Comparison of ENCODE assay signal across 24 cellular contexts in genomic region chr17:76189741-76190140, GRCh38. TPM values are rescaled to one million over a fixed set of nuclear protein-coding genes. Genes with fewer than 3 reads are reported as not detected.
DNase-seq lines count a peak whose midpoint lies in the region; ATAC-seq, FAIRE-seq and TF ChIP-seq lines count a peak whose summit lies in the region.
"Had no signal": no experiment of that assay in that cellular context is flagged by ENCODE, and none has a peak within 500 bp of the region (broad histone marks: within the 10 kb centered on the region; RNA-seq: fewer than 3 reads in every experiment).

No MANE protein-coding gene starts in this region.

- H3K4me3 ChIP-seq in A549, result no peak overlapping the region
- H3K4me3 ChIP-seq in CD8-positive, alpha-beta memory T cell (ENCODE audit: low read length), result no peak overlapping the region
- no peak overlapping the region for H3K4me3 ChIP-seq in Panc1 (ENCODE audit: low read depth in 2 of 2, low read length in 2 of 2)
- no peak overlapping the region for H3K4me3 ChIP-seq in K562
- no peak overlapping the region for H3K4me3 ChIP-seq in left ventricle myocardium inferior
- H3K4me3 ChIP-seq: body of pancreas, esophagus muscularis mucosa, GM23248, testis had no signal

- BruUV-seq in Panc1 (replicated peaks; lab: Mats Ljungman, UMichigan) (no TSS peak), K562 (replicated peaks; lab: Mats Ljungman, UMichigan) (no TSS peak)

- 84% methylated on average over 4 of the region's 4 CpGs for WGBS in A549 (ENCODE audit: missing lambda C conversion rate)
- WGBS in K562 (ENCODE audit: insufficient coverage, low coverage, missing lambda C conversion rate), result 46% methylated on average over 4 of the region's 4 CpGs

- ATAC-seq in A549 (peak; percentile 37 to 58; a peak in 3 of 6 replicates), Panc1 (peak; percentile 64; the same call in 1 of the 2 replicates), K562 (peak; percentile 85), HG03196 (IDR thresholded peaks at IDR 0.05; ENCODE audit: unreplicated experiment) (no peak), HG02571 (IDR thresholded peaks at IDR 0.05; ENCODE audit: unreplicated experiment) (no peak)
- ATAC-seq: body of pancreas had no signal

- H3K4me1 ChIP-seq in A549 (no peaks in the 10 kb centered on the region), Panc1 (ENCODE audit: control insufficient read depth, insufficient read depth, low read length) (no peaks in the 10 kb centered on the region), K562 (replicated peaks in 1 of 2; ENCODE audit: control insufficient read depth in 2 of 2, insufficient read depth in 2 of 2, low read length in 2 of 2) (peaks cover 35 to 44% of the 10 kb centered on the region in 2 experiments), left ventricle myocardium inferior (no peaks in the 10 kb centered on the region)
- peaks cover 77% of the 10 kb centered on the region for H3K4me1 ChIP-seq in CD8-positive, alpha-beta memory T cell (ENCODE audit: insufficient read depth, low read length)
- H3K4me1 ChIP-seq: body of pancreas, esophagus muscularis mucosa had no signal

- H3K9me3 ChIP-seq in A549 (no peaks in the 10 kb centered on the region), Panc1 (ENCODE audit: control insufficient read depth, insufficient read depth, low read depth, low read length) (no peaks in the 10 kb centered on the region), K562 (replicated peaks; ENCODE audit: control insufficient read depth, insufficient read depth, low read depth, low read length) (no peaks in the 10 kb centered on the region), left ventricle myocardium inferior (replicated peaks) (no peaks in the 10 kb centered on the region)
- H3K9me3 ChIP-seq in CD8-positive, alpha-beta memory T cell (ENCODE audit: low read length), result no peaks in the 10 kb centered on the region
- H3K9me3 ChIP-seq: body of pancreas, esophagus muscularis mucosa, testis had no signal

- H3K4me1 Mint-ChIP-seq in CD8-positive, alpha-beta memory T cell, result peaks cover 64 to 76% (median 70%) of the 10 kb centered on the region in 3 donors

- peak overlapping the region; percentile 72 for H2AFZ ChIP-seq in K562 (ENCODE audit: low read depth, low read length)
- H2AFZ ChIP-seq: GM23248 had no signal

- H3K9ac ChIP-seq in K562 (ENCODE audit: insufficient read depth in 1 of 2, low read depth in 2 of 2, low read length in 2 of 2), result peak overlapping the region; percentile 50 to 77
- H3K9ac ChIP-seq: GM23248 had no signal

- TF ChIP-seq CTCF in A549 (IDR thresholded peaks at IDR 0.05) (no peak), Panc1 (IDR thresholded peaks at IDR 0.05) (no peak), K562 (IDR thresholded peaks at IDR 0.05 in 2 of 3, conservative IDR thresholded peaks at IDR 0.05 in 1 of 3; ENCODE audit: insufficient read depth in 2 of 3, low read depth in 1 of 3, low read length in 3 of 3) (peak; percentile 28 to 51 (median 43); a peak in 5 of 6 replicates), left ventricle myocardium inferior (IDR thresholded peaks at IDR 0.05; ENCODE audit: borderline replicate concordance) (no peak)

- peak overlapping the region; percentile 78 to 97 (median 92) for H3K27ac Mint-ChIP-seq in CD8-positive, alpha-beta memory T cell

- H4K20me1 ChIP-seq in K562 (replicated peaks; ENCODE audit: control insufficient read depth, insufficient read depth, low read length), result no peaks in the 10 kb centered on the region

- intact Hi-C loops in Panc1 (cut with micrococcal nuclease; ENCODE audit: unreplicated experiment), result no loop called here
- intact Hi-C loops in K562 (cut with micrococcal nuclease), result loop anchor here (5.0 kb wide), 1 partner anchor 33 kb away; no protein-coding TSS in a partner anchor
- intact Hi-C loops in left ventricle myocardium inferior (cut with micrococcal nuclease), result loop anchor here (10.0 kb wide), 1 partner anchor 85 kb away; no protein-coding TSS in a partner anchor

- H3K36me3 Mint-ChIP-seq in CD8-positive, alpha-beta memory T cell, result peaks cover 0 to 6% (median 1%) of the 10 kb centered on the region in 3 donors

- FAIRE-seq in A549 (lab: Jason Lieb, UNC) (no peak), K562 (lab: Jason Lieb, UNC) (peak; percentile 11), GM19239 (lab: Jason Lieb, UNC) (no peak)

- H3K9me1 ChIP-seq in K562 (ENCODE audit: control insufficient read depth, insufficient read depth, low read length), result no peaks in the 10 kb centered on the region

- H3K4me3 Mint-ChIP-seq in CD8-positive, alpha-beta memory T cell, result peak overlapping the region in 6 of 7 donors; percentile 44 to 73 (median 65)
- H3K4me3 Mint-ChIP-seq: neural crest cell had no signal

- TF ChIP-seq RAD21 in A549 (conservative IDR thresholded peaks at IDR 0.05 in 1 of 2, IDR thresholded peaks at IDR 0.05 in 1 of 2), result no peak
- TF ChIP-seq RAD21 in K562 (CRISPR knock-in tag; conservative IDR thresholded peaks at IDR 0.05 in 1 of 2, IDR thresholded peaks at IDR 0.05 in 1 of 2), result no peak

- no peaks in the 10 kb centered on the region for H3K36me3 ChIP-seq in CD8-positive, alpha-beta memory T cell (ENCODE audit: insufficient read depth, low read length)
- H3K36me3 ChIP-seq in Panc1 (ENCODE audit: control insufficient read depth, insufficient read depth, low read length) (no peaks in the 10 kb centered on the region), K562 (ENCODE audit: control insufficient read depth, insufficient read depth, low read length) (peaks cover 15% of the 10 kb centered on the region; the same call in 1 of the 3 replicates), left ventricle myocardium inferior (no peaks in the 10 kb centered on the region)
- H3K36me3 ChIP-seq: esophagus muscularis mucosa had no signal

- no peaks in the 10 kb centered on the region for H3K27me3 Mint-ChIP-seq in CD8-positive, alpha-beta memory T cell

- CTCF ChIA-PET in A549 (lab: Yijun Ruan, JAX), result interaction anchor here (0.7 to 16.1 kb wide), 7 partner anchors 10 to 179 kb away, joined by 3 to 206 read pairs (median 4); no protein-coding TSS in a partner anchor
- CTCF ChIA-PET in CD8-positive, alpha-beta memory T cell (lab: Charles Lee), result interaction anchor here (1.0 to 5.4 kb wide), 9 partner anchors 9 to 90 kb away, joined by 3 to 34 read pairs (median 6); partner anchors contain the start of gene UBALD2
- CTCF ChIA-PET in Panc1 (lab: Charles Lee), result interaction anchor here (0.7 kb wide), 2 partner anchors 80 to 1707 kb away, joined by 7 to 8 read pairs; no protein-coding TSS in a partner anchor
- CTCF ChIA-PET in K562 (lab: Yijun Ruan, JAX; ENCODE audit: low intra/inter-chr PET ratio), result no interaction called here

- in situ Hi-C loops in Panc1 (cut with HindIII; ENCODE audit: low pct_unique_long_range_greater_than_20kb, low sequenced_read_pairs) (no loop called here), K562 (cut with MboI) (no loop called here)

- POLR2A ChIA-PET in A549 (lab: Yijun Ruan, JAX) (no interaction called here), Panc1 (lab: Charles Lee) (no interaction called here), K562 (lab: Yijun Ruan, JAX) (interaction anchor here (0.6 to 2.4 kb wide), 9 partner anchors 9 to 1452 kb away, joined by 3 to 12 read pairs (median 5); no protein-coding TSS in a partner anchor)
- POLR2A ChIA-PET in CD8-positive, alpha-beta memory T cell (lab: Charles Lee), result interaction anchor here (0.7 to 1.2 kb wide), 2 partner anchors 19 to 75 kb away, joined by 3 to 4 read pairs; no protein-coding TSS in a partner anchor

- no peak for TF ChIP-seq POLR2A in A549 (IDR thresholded peaks at IDR 0.05; ENCODE audit: low read length)
- no peak for TF ChIP-seq POLR2A in K562 (conservative IDR thresholded peaks at IDR 0.05)

- no peak overlapping the region for H3K4me2 ChIP-seq in A549
- peak overlapping the region; percentile 52 for H3K4me2 ChIP-seq in K562 (ENCODE audit: insufficient read depth, low read length)

- H3K27ac ChIP-seq in A549, result no peak overlapping the region
- H3K27ac ChIP-seq in CD8-positive, alpha-beta memory T cell (ENCODE audit: low read depth, low read length), result peak overlapping the region; percentile 24
- H3K27ac ChIP-seq in Panc1 (ENCODE audit: low read length), result no peak overlapping the region
- H3K27ac ChIP-seq in K562 (ENCODE audit: extremely low read depth, low read depth, low read length), result peak overlapping the region; percentile 55
- H3K27ac ChIP-seq in left ventricle myocardium inferior (replicated peaks), result no peak overlapping the region
- H3K27ac ChIP-seq: body of pancreas, esophagus muscularis mucosa, GM23248 had no signal

- DNase-seq in A549 (ENCODE audit: low read depth in 1 of 2, low spot score in 1 of 2) (no peak), Panc1 (ENCODE audit: low read depth, low spot score) (no peak), K562 (ENCODE audit: extremely low read depth in 1 of 4, low spot score in 3 of 4) (peak in 2 of 4 experiments; percentile 54 to 66), left ventricle myocardium inferior (no peak), GM19239 (ENCODE audit: insufficient read length, low spot score) (no peak)
- DNase-seq in CD8-positive, alpha-beta memory T cell, result no peak
- DNase-seq: activated CD4-positive, CD25-positive, alpha-beta regulatory T cell; AML-193; body of pancreas; dermis blood vessel endothelial cell; DMS153; glutamatergic neuron; GM23248; mammary epithelial cell; NCI-H2081 treated with DMSO at 0.1 percent for 48 hours; NCI-H526 treated with DMSO at 0.1 percent for 48 hours; retina; SW 1271; testis had no signal

- no peaks in the 10 kb centered on the region for H3K27me3 ChIP-seq in CD8-positive, alpha-beta memory T cell (ENCODE audit: insufficient read depth, low read length, poor library complexity, severe bottlenecking)
- H3K27me3 ChIP-seq in Panc1 (ENCODE audit: control insufficient read depth, insufficient read depth, low read length) (no peaks in the 10 kb centered on the region), K562 (ENCODE audit: control insufficient read depth in 2 of 2, insufficient read depth in 2 of 2, low read length in 2 of 2) (no peaks in the 10 kb centered on the region), left ventricle myocardium inferior (ENCODE audit: low read depth) (no peaks in the 10 kb centered on the region)
- H3K27me3 ChIP-seq: body of pancreas, testis had no signal

- no peaks in the 10 kb centered on the region for H3K9me3 Mint-ChIP-seq in CD8-positive, alpha-beta memory T cell
- H3K9me3 Mint-ChIP-seq: neural crest cell had no signal

- no peak for TF ChIP-seq EP300 in A549 (IDR thresholded peaks at IDR 0.05)
- TF ChIP-seq EP300 in K562 (IDR thresholded peaks at IDR 0.05; ENCODE audit: low read length), result no peak

- H3K79me2 ChIP-seq in K562 (ENCODE audit: control insufficient read depth, insufficient read depth, low read length), result peaks cover 46% of the 10 kb centered on the region

RNA-seq across cellular contexts. Expression of gene FOXJ1, which starts 48.7 kb away (rescaled TPM):
- polyA plus RNA-seq in A549 (2011; rRNA removed), result 0.09 TPM in 2 replicates
- polyA plus RNA-seq in A549 (2012; cell fraction: cytosol; rRNA removed), result 0.59 and 0.71 TPM in 2 replicates
- polyA plus RNA-seq in A549 (2012; cell fraction: nucleus; rRNA removed), result 1.3 and 2.8 TPM in 2 replicates
- 0.21 to 0.50 TPM (median 0.40 TPM) in 3 replicates for polyA plus RNA-seq in A549 (2017; fragmentation: RNase III; extraction: RNeasy Plus Mini Kit Qiagen cat#74134 plus additional on column Dnase treatment)
- 0.10 TPM in 1 of 2 replicates, not detected in the other for polyA minus RNA-seq in A549 (2011; rRNA and poly(A)+ RNA removed)
- total RNA-seq in CD8-positive, alpha-beta memory T cell, result under 1 TPM; 0.64 to 0.94 TPM
- 0.68 TPM for polyA plus RNA-seq in CD8-positive, alpha-beta memory T cell
- total RNA-seq in Panc1 (2021; ENCODE audit: unreplicated experiment), result 0.28 TPM
- 0.22 TPM for polyA plus RNA-seq in Panc1 (2012; ENCODE audit: insufficient read length)
- total RNA-seq in K562 (2011; cell fraction: chromatin; rRNA removed; ENCODE audit: low replicate concordance), result not detected in 2 replicates
- total RNA-seq in K562 (2011; cell fraction: nucleolus; rRNA removed), result not detected in 2 replicates
- not detected in 2 replicates for total RNA-seq in K562 (2011; cell fraction: nucleoplasm; rRNA removed)
- total RNA-seq in K562 (2014; rRNA removed), result not detected in 2 replicates
- total RNA-seq in K562 (2014; rRNA removed; fragmentation: Illumina TruSeq; extraction: Trizol), result not detected in 2 replicates
- total RNA-seq in K562 (2015; rRNA removed; fragmentation: Illumina TruSeq; extraction: Trizol), result not detected in 2 replicates
- total RNA-seq in K562 (2021), result 0.07 TPM in 2 replicates
- polyA plus RNA-seq in K562 (2011; rRNA removed), result not detected in 2 replicates
- 0.03 TPM in 1 of 2 replicates, not detected in the other for polyA plus RNA-seq in K562 (2011; cell fraction: cytosol; rRNA removed)
- polyA plus RNA-seq in K562 (2011; cell fraction: nucleus; rRNA removed), result not detected in 2 replicates
- 0.06 TPM in 1 of 2 replicates, not detected in the other for polyA plus RNA-seq in K562 (2012)
- not detected in 2 replicates for polyA plus RNA-seq in K562 (2014; fragmentation: Illumina TruSeq; extraction: Trizol)
- polyA plus RNA-seq in K562 (2014; fragmentation: Nextera tagmentation; extraction: Ambion mirVana), result not detected
- polyA plus RNA-seq in K562 (2014; rRNA removed), result not detected in 2 replicates
- polyA minus RNA-seq in K562 (2011; rRNA and poly(A)+ RNA removed), result not detected in 2 replicates
- not detected in 2 replicates for polyA minus RNA-seq in K562 (2011; cell fraction: cytosol; rRNA and poly(A)+ RNA removed)
- polyA minus RNA-seq in K562 (2011; cell fraction: nucleus; rRNA and poly(A)+ RNA removed), result 0.11 TPM in 1 of 2 replicates, not detected in the other
- not detected for total RNA-seq in left ventricle myocardium inferior
- total RNA-seq: dermis blood vessel endothelial cell, GM23248, mammary epithelial cell, RPMI7951 had no signal
- polyA plus RNA-seq: GM23248, mammary epithelial cell had no signal

RNA-seq across cellular contexts. Expression of gene RNF157, which starts 50.6 kb away (rescaled TPM):
- 7.2 and 8.2 TPM in 2 replicates for polyA plus RNA-seq in A549 (2011; rRNA removed)
- polyA plus RNA-seq in A549 (2012; cell fraction: cytosol; rRNA removed), result 5.1 and 6.1 TPM in 2 replicates
- polyA plus RNA-seq in A549 (2012; cell fraction: nucleus; rRNA removed), result 5.8 and 6.8 TPM in 2 replicates
- 6.6 to 8.5 TPM (median 8.1 TPM) in 3 replicates for polyA plus RNA-seq in A549 (2017; fragmentation: RNase III; extraction: RNeasy Plus Mini Kit Qiagen cat#74134 plus additional on column Dnase treatment)
- polyA minus RNA-seq in A549 (2011; rRNA and poly(A)+ RNA removed), result 8.3 and 16.6 TPM in 2 replicates
- 10 to 100 TPM; 13.9 TPM for total RNA-seq in CD8-positive, alpha-beta memory T cell
- 10.7 TPM for polyA plus RNA-seq in CD8-positive, alpha-beta memory T cell
- 4.0 TPM for total RNA-seq in Panc1 (2021; ENCODE audit: unreplicated experiment)
- 5.6 TPM for polyA plus RNA-seq in Panc1 (2012; ENCODE audit: insufficient read length)
- 105 and 114 TPM in 2 replicates for total RNA-seq in K562 (2011; cell fraction: chromatin; rRNA removed; ENCODE audit: low replicate concordance)
- 43.7 and 60.5 TPM in 2 replicates for total RNA-seq in K562 (2011; cell fraction: nucleolus; rRNA removed)
- 85.8 and 127 TPM in 2 replicates for total RNA-seq in K562 (2011; cell fraction: nucleoplasm; rRNA removed)
- total RNA-seq in K562 (2014; rRNA removed), result 12.7 and 21.6 TPM in 2 replicates
- 16.3 and 17.9 TPM in 2 replicates for total RNA-seq in K562 (2014; rRNA removed; fragmentation: Illumina TruSeq; extraction: Trizol)
- 28.2 and 28.7 TPM in 2 replicates for total RNA-seq in K562 (2015; rRNA removed; fragmentation: Illumina TruSeq; extraction: Trizol)
- total RNA-seq in K562 (2021), result 28.6 and 29.0 TPM in 2 replicates
- polyA plus RNA-seq in K562 (2011; rRNA removed), result 30.5 and 37.8 TPM in 2 replicates
- 29.5 and 33.1 TPM in 2 replicates for polyA plus RNA-seq in K562 (2011; cell fraction: cytosol; rRNA removed)
- polyA plus RNA-seq in K562 (2011; cell fraction: nucleus; rRNA removed), result 28.4 and 36.3 TPM in 2 replicates
- 21.3 and 53.9 TPM in 2 replicates for polyA plus RNA-seq in K562 (2012)
- 29.0 and 31.7 TPM in 2 replicates for polyA plus RNA-seq in K562 (2014; fragmentation: Illumina TruSeq; extraction: Trizol)
- polyA plus RNA-seq in K562 (2014; fragmentation: Nextera tagmentation; extraction: Ambion mirVana), result 10 to 100 TPM in 1 of 2 experiments, 1 to 10 TPM in 1; 8.1 to 12.7 TPM
- 20.8 and 26.3 TPM in 2 replicates for polyA plus RNA-seq in K562 (2014; rRNA removed)
- polyA minus RNA-seq in K562 (2011; rRNA and poly(A)+ RNA removed), result 40.3 and 41.8 TPM in 2 replicates
- 30.4 and 40.2 TPM in 2 replicates for polyA minus RNA-seq in K562 (2011; cell fraction: cytosol; rRNA and poly(A)+ RNA removed)
- 13.2 and 28.3 TPM in 2 replicates for polyA minus RNA-seq in K562 (2011; cell fraction: nucleus; rRNA and poly(A)+ RNA removed)
- total RNA-seq in left ventricle myocardium inferior, result 4.8 TPM
- total RNA-seq: mammary epithelial cell had no signal

Comparison
In these comparisons a context has a peak if more than half of its experiments do, and no peak if none do; other contexts are left out.
1. ATAC-seq: peak in A549 (2 of 2), Panc1 (single experiment) and K562 (single experiment); none in HG03196 (single experiment) and HG02571 (single experiment).
2. H3K27ac ChIP-seq: peak in CD8-positive, alpha-beta memory T cell (single experiment) and K562 (single experiment); none in A549 (0 of 2), Panc1 (single experiment) and left ventricle myocardium inferior (single experiment).
3. CTCF ChIP-seq: peak in K562 (3 of 3); none in A549 (single experiment), Panc1 (single experiment) and left ventricle myocardium inferior (single experiment).
4. POLR2A ChIA-PET loops: an anchor here in CD8-positive, alpha-beta memory T cell (0.7 to 1.2 kb wide) and K562 (0.6 to 2.4 kb wide); none called in A549 and Panc1.
5. Of the 35 proteins assayed by ChIP-seq in both K562 and A549: peak only in K562: CTCF and EHMT2; only in A549: none; in both: none; in neither: 32; mixed calls (peak in some experiments, not most) for 1.